8 cellular contexts compared by ENCODE assay signal in the genomic region with DNA sequence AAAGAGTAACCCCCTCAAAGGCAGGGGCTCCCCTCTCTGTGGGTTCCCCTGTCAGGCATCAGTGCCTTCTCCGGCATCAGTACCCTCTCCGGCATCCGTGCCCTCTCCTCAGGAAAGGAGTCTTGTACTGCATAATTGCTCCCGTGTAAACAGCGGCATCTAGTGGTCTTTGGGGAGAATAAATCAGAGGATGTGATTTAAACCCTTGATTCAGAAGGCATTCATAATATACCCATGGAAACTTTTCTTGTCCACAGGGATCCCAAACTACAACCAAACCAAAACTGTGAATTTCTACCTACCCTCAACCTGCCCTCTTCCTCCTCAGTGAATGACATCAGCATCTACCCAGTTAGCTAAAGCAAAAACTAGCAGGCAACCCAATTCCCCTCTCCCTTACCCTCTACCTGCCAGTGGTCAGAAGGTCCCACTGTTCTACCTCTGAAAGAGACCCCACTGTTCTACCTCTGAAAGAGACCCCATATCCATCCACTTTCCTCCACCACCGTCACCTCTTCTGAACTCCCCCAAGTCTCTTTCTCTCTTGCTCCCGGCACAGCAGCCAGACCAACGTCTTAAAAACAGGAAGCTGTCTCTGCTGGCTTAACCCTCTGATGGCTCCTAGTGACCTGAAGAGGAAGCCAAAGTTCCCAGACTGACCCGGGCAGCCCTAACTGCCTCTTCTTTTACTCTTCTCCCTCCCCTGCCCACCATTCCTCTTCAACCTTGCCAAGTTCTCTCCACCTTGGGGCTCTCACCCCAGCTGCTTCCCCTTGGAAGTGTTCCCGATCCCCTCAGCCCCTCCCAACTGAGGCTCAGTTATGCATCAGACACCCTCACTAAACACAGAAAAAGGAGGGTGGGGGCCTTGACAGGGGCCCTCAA. TPM values are rescaled to one million over a fixed set of nuclear protein-coding genes. Genes with fewer than 3 reads are reported as not detected.
DNase-seq lines count a peak whose midpoint lies in the region; ATAC-seq and TF ChIP-seq lines count a peak whose summit lies in the region.

No MANE protein-coding gene starts in this region.

- no TSS peak for BruUV-seq in HCT116 (replicated peaks; lab: Mats Ljungman, UMichigan)

- H3K9ac ChIP-seq in HCT116 (ENCODE audit: low read length), result peak overlapping the region; percentile 19; the same call in 1 of the 2 replicates

- no peaks in the 10 kb centered on the region for H3K36me3 ChIP-seq in CD8-positive, alpha-beta memory T cell (ENCODE audit: insufficient read depth, low read length)
- H3K36me3 ChIP-seq in HCT116 (ENCODE audit: control insufficient read depth in 1 of 2, insufficient read depth in 2 of 2, low read length in 2 of 2), result peaks cover 9 to 30% of the 10 kb centered on the region in 2 experiments; a peak in 2 of 4 replicates
- H3K36me3 ChIP-seq in mucosa of descending colon (ENCODE audit: low read depth), result no peaks in the 10 kb centered on the region
- peaks cover 3 to 50% (median 20%) of the 10 kb centered on the region in 4 donors for H3K36me3 ChIP-seq in upper lobe of left lung

- ATAC-seq in HCT116, result peak; percentile 84
- peak; percentile 85 for ATAC-seq in mucosa of descending colon
- ATAC-seq in upper lobe of left lung (ENCODE audit: low FRiP score in 2 of 2), result peak; percentile 85 to 87
- ATAC-seq in HG02973 (IDR thresholded peaks at IDR 0.05; ENCODE audit: unreplicated experiment), result no peak

- no peaks in the 10 kb centered on the region for H3K9me3 Mint-ChIP-seq in CD8-positive, alpha-beta memory T cell

- H3K4me3 Mint-ChIP-seq in CD8-positive, alpha-beta memory T cell, result peak overlapping the region; percentile 23 to 92 (median 82)

- peaks cover 15% of the 10 kb centered on the region for H3K4me1 ChIP-seq in CD8-positive, alpha-beta memory T cell (ENCODE audit: insufficient read depth, low read length)
- H3K4me1 ChIP-seq in HCT116 (ENCODE audit: control insufficient read depth in 1 of 2, insufficient read depth in 2 of 2, low read length in 2 of 2) (peaks cover 11 to 29% of the 10 kb centered on the region in 2 experiments), mucosa of descending colon (ENCODE audit: low read depth) (peaks cover 19% of the 10 kb centered on the region), upper lobe of left lung (peaks cover 25 to 30% (median 29%) of the 10 kb centered on the region in 4 donors)

- RAD21 ChIA-PET in HCT116 (lab: Charles Lee; ENCODE audit: low non-redundant PET in 1 of 2, low total read pairs in 2 of 2, uncharacterized antibody in 2 of 2, unreplicated experiment in 2 of 2), result interaction anchor here (0.6 to 0.8 kb wide), 2 partner anchors 14 to 93 kb away, joined by 3 to 4 read pairs; no protein-coding TSS in a partner anchor

- no peaks in the 10 kb centered on the region for H3K27me3 ChIP-seq in CD8-positive, alpha-beta memory T cell (ENCODE audit: insufficient read depth, low read length, poor library complexity, severe bottlenecking)
- no peaks in the 10 kb centered on the region for H3K27me3 ChIP-seq in HCT116 (ENCODE audit: insufficient read depth, low read length)
- no peaks in the 10 kb centered on the region for H3K27me3 ChIP-seq in upper lobe of left lung

- peak overlapping the region; percentile 48 for H3K4me2 ChIP-seq in HCT116 (ENCODE audit: low read length)

- TF ChIP-seq CTCF in HCT116 (IDR thresholded peaks at IDR 0.05 in 2 of 3, conservative IDR thresholded peaks at IDR 0.05 in 1 of 3; ENCODE audit: borderline replicate concordance in 1 of 3, insufficient read depth in 1 of 3, low read depth in 2 of 3, low read length in 2 of 3) (peak; percentile 45 to 95 (median 79); a peak in 5 of 6 replicates), mucosa of descending colon (IDR thresholded peaks at IDR 0.05) (peak; percentile 27), upper lobe of left lung (IDR thresholded peaks at IDR 0.05) (peak; percentile 57 to 79 (median 75))

- H4K20me1 ChIP-seq in HCT116 (ENCODE audit: insufficient read depth), result no peaks in the 10 kb centered on the region

- POLR2A ChIA-PET in CD8-positive, alpha-beta memory T cell (lab: Charles Lee), result interaction anchor here (0.7 kb wide), 1 partner anchor 93 kb away, joined by 3 read pairs; no protein-coding TSS in a partner anchor
- POLR2A ChIA-PET in HCT116 (lab: Charles Lee), result interaction anchor here (1.3 kb wide), 1 partner anchor 31 kb away, joined by 3 read pairs; no protein-coding TSS in a partner anchor

- peak in 3 of 5 donors; percentile 13 to 53 (median 26) for DNase-seq in CD8-positive, alpha-beta memory T cell
- peak; percentile 22 for DNase-seq in HCT116 (ENCODE audit: low read depth, low spot score)
- DNase-seq in NCI-H446 treated with DMSO at 0.1 percent for 48 hours (lab: John Stamatoyannopoulos, UW), result peak; percentile 68
- peak; percentile 24 for DNase-seq in activated CD4-positive, alpha-beta T cell treated with anti-CD3 and anti-CD28 coated beads, Interleukin-2, amount 50 U/mL, for 1 hour
- peak; percentile 51 to 72 for DNase-seq in erythroblast (lab: John Stamatoyannopoulos, UW)
- DNase-seq in mucosa of descending colon, result peak in 1 of 3 donors; percentile 37
- peak in 1 of 2 donors; percentile 61 for DNase-seq in upper lobe of left lung

- no peaks in the 10 kb centered on the region for H3K27me3 Mint-ChIP-seq in CD8-positive, alpha-beta memory T cell

- H2AFZ ChIP-seq in HCT116 (ENCODE audit: low read depth, low read length, poor library complexity, severe bottlenecking), result no peak overlapping the region

- no peaks in the 10 kb centered on the region for H3K9me2 ChIP-seq in HCT116 (ENCODE audit: insufficient read depth)

- H3K36me3 Mint-ChIP-seq in CD8-positive, alpha-beta memory T cell, result peaks cover 0 to 71% (median 6%) of the 10 kb centered on the region in 3 donors

- no peak for TF ChIP-seq EP300 in upper lobe of left lung (IDR thresholded peaks at IDR 0.05)

- H3K79me2 ChIP-seq in HCT116 (ENCODE audit: insufficient read depth, low read length), result peaks cover 77% of the 10 kb centered on the region

- CTCF ChIA-PET in CD8-positive, alpha-beta memory T cell (lab: Charles Lee), result interaction anchor here (0.6 to 5.9 kb wide), 18 partner anchors 9 to 123 kb away, joined by 3 to 38 read pairs (median 4); partner anchors contain the start of genes PEDS1, SNAI1 and UBE2V1
- CTCF ChIA-PET in HCT116 (lab: Charles Lee), result interaction anchor here (1.3 to 3.2 kb wide), 4 partner anchors 12 to 106 kb away, joined by 4 to 21 read pairs (median 6); no protein-coding TSS in a partner anchor

- WGBS in upper lobe of left lung, 2 donors, result 2 to 3% methylated on average over 8 to 10 of the region's 10 CpGs

- no peaks in the 10 kb centered on the region for H3K9me3 ChIP-seq in CD8-positive, alpha-beta memory T cell (ENCODE audit: low read length)
- H3K9me3 ChIP-seq in HCT116 (ENCODE audit: control insufficient read depth in 1 of 2, insufficient read depth in 1 of 2, low read depth in 1 of 2, low read length in 2 of 2) (no peaks in the 10 kb centered on the region), mucosa of descending colon (no peaks in the 10 kb centered on the region), upper lobe of left lung (no peaks in the 10 kb centered on the region)

- intact Hi-C loops in HCT116 (cut with micrococcal nuclease) (loop anchor here (1.0 kb wide), 1 partner anchor 106 kb away; no protein-coding TSS in a partner anchor), mucosa of descending colon (cut with DNase I, micrococcal nuclease) (no loop called here)

- TF ChIP-seq POLR2A in HCT116 (IDR thresholded peaks at IDR 0.05; ENCODE audit: borderline replicate concordance, extremely low read depth, insufficient read depth, insufficient read length), result no peak
- no peak for TF ChIP-seq POLR2A in erythroblast (IDR thresholded peaks at IDR 0.05; ENCODE audit: low read length)
- peak in 1 of 4 donors; percentile 24 for TF ChIP-seq POLR2A in upper lobe of left lung (IDR thresholded peaks at IDR 0.05)

- peak overlapping the region; percentile 37 to 93 (median 81) for H3K27ac Mint-ChIP-seq in CD8-positive, alpha-beta memory T cell

- peak; percentile 65 for TF ChIP-seq RAD21 in HCT116 (IDR thresholded peaks at IDR 0.05; ENCODE audit: low read depth)

- H3K4me3 ChIP-seq in CD8-positive, alpha-beta memory T cell (ENCODE audit: low read length), result peak overlapping the region; percentile 44
- H3K4me3 ChIP-seq in HCT116 (replicated peaks in 1 of 2; ENCODE audit: low read depth in 1 of 2, low read length in 2 of 2) (no peak overlapping the region), mucosa of descending colon (no peak overlapping the region), upper lobe of left lung (peak overlapping the region in 3 of 4 donors; percentile 2 to 34 (median 32))

- H3K27ac ChIP-seq in CD8-positive, alpha-beta memory T cell (ENCODE audit: low read depth, low read length), result no peak overlapping the region
- H3K27ac ChIP-seq in HCT116 (ENCODE audit: low read depth, low read length) (peak overlapping the region; percentile 42), upper lobe of left lung (peak overlapping the region; percentile 58 to 86 (median 82))

- H3K4me1 Mint-ChIP-seq in CD8-positive, alpha-beta memory T cell, result peaks cover 27 to 49% (median 35%) of the 10 kb centered on the region in 3 donors

TF ChIP-seq in HCT116, 20 proteins besides CTCF, POLR2A, EP300 and RAD21:
- 0 out of 2 replicates have a peak, but pooled peaks have one; percentile 22 for TF ChIP-seq POLR2AphosphoS5 (IDR thresholded peaks at IDR 0.05; ENCODE audit: low read depth, low read length)
- TF ChIP-seq EZH2phosphoT487 (IDR thresholded peaks at IDR 0.05; ENCODE audit: borderline replicate concordance), result no peak
- no peak for TF ChIP-seq ZFX (IDR thresholded peaks at IDR 0.05)
TF ChIP-seq in HCT116: peak in this region for 1.

RNA-seq across cellular contexts. Expression of gene UBE2V1, which starts 27.2 kb away (rescaled TPM):
- total RNA-seq in CD8-positive, alpha-beta memory T cell, result 100 to 1,000 TPM; 160 to 183 TPM
- polyA plus RNA-seq in CD8-positive, alpha-beta memory T cell, result 176 TPM
- 114 TPM for total RNA-seq in HCT116 (2021; ENCODE audit: unreplicated experiment)
- polyA plus RNA-seq in HCT116 (2012), result 69.3 and 94.4 TPM in 2 replicates
- 10 to 100 TPM; 90.1 to 94.4 (median 94.1) TPM for total RNA-seq in mucosa of descending colon
- total RNA-seq in upper lobe of left lung, result 100 to 1,000 TPM in 1 of 6 donors, 10 to 100 TPM in 5; 50.3 to 116 (median 69.9) TPM

Comparison
In these comparisons a context has a peak if more than half of its experiments do, and no peak if none do; other contexts are left out.
1. H3K4me3 ChIP-seq: peak in CD8-positive, alpha-beta memory T cell (single experiment) and upper lobe of left lung (3 of 4); none in HCT116 (0 of 2) and mucosa of descending colon (single experiment).
2. CTCF ChIP-seq: peak in every context shown above with its lines; median percentile 79 in HCT116; 75 in upper lobe of left lung; 27 in mucosa of descending colon.